In the genomic region with DNA sequence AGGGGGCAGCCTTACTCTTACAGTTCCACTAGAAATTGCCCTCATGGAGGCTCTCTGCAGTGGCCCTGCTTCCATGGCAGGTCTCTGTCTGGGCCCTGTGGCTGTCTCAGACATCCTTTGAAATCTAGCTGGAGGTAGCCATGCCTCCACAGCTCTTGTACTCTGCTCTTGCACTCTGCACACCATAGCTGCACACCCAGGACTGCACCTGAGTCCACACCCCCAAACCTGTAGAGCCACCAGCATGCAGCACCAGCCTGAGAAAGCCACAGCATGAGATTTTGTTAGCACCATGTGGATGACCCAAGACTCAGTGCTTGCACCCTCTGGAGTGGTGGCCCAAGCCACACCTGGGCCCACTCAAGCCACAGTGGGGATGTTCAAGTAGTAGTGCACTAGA, we compare ENCODE assay signal across 7 cellular contexts.
"Had no signal": no experiment of that assay in that cellular context is flagged by ENCODE, and none has a peak within 500 bp of the region (broad histone marks: within the 10 kb centered on the region; RNA-seq: fewer than 3 reads in every experiment).

No MANE protein-coding gene starts in this region.

- DNase-seq: GOT3, H9, HCEC 1CT, KG1 had no signal

- FAIRE-seq: H54, HTR-8/SVneo, K562 had no signal

- ATAC-seq: K562 had no signal

- H3K4me3 ChIP-seq: K562 had no signal

- H3K27ac Mint-ChIP-seq: H9 had no signal

- H3K4me3 Mint-ChIP-seq: H9 had no signal
